In the genomic region with DNA sequence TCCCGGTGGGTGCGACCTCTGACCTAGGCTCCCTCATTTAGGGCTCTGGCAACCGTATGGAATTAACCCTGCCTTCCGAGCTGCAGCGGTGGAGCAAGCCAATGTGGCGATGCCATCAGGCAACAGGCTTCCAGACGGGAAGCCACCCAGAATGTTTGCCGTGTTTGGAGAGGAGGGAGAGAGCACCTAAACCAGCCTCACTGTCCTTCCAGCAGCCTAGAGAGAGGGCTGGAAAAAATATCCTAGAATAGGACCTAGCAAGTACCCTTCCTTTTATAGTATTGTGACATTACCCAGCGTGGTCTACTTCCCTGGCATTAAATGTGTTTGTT, we compare ENCODE assay signal across 9 cellular contexts. TPM values are rescaled to one million over a fixed set of nuclear protein-coding genes. Genes with fewer than 3 reads are reported as not detected.
DNase-seq lines count a peak whose midpoint lies in the region; FAIRE-seq and TF ChIP-seq lines count a peak whose summit lies in the region.
"Had no signal": no experiment of that assay in that cellular context is flagged by ENCODE, and none has a peak within 500 bp of the region (broad histone marks: within the 10 kb centered on the region; RNA-seq: fewer than 3 reads in every experiment).

No MANE protein-coding gene starts in this region.

- no peaks in the 10 kb centered on the region for H3K36me3 Mint-ChIP-seq in IgD-negative memory B cell

- DNase-seq in AG09309 (ENCODE audit: low read depth): no peak
- DNase-seq in bronchial epithelial cell (ENCODE audit: low read depth): no peak
- no peak for DNase-seq in NCI-H2227 (lab: John Stamatoyannopoulos, UW; ENCODE audit: unreplicated experiment)
- no peak for DNase-seq in activated gamma-delta T cell (lab: John Stamatoyannopoulos, UW)
- DNase-seq in COLO668 (lab: John Stamatoyannopoulos, UW; ENCODE audit: unreplicated experiment): no peak
- no peak for DNase-seq in mesenteric fat pad (ENCODE audit: low spot score)

- no peak overlapping the region for H3K9ac ChIP-seq in mucosa of rectum (ENCODE audit: low read depth in 1 of 2, low read length in 2 of 2)

- H3K4me3 ChIP-seq in AG09309 (ENCODE audit: control insufficient read depth, low read depth, low read length): peak overlapping the region; percentile 72
- H3K4me3 ChIP-seq in bronchial epithelial cell (ENCODE audit: low read depth, low read length): peak overlapping the region; percentile 71
- peak overlapping the region; percentile 62 to 91 for H3K4me3 ChIP-seq in mucosa of rectum (ENCODE audit: low read length in 2 of 2)

- H3K4me3 Mint-ChIP-seq in IgD-negative memory B cell: peak overlapping the region; percentile 87 to 95 (median 92)

- peak overlapping the region in 2 of 3 donors; percentile 52 to 65 for H3K27ac Mint-ChIP-seq in IgD-negative memory B cell

- no peaks in the 10 kb centered on the region for H3K9me3 ChIP-seq in mucosa of rectum (ENCODE audit: control insufficient read depth in 2 of 2, low read length in 2 of 2)

- peaks cover 13 to 26% (median 25%) of the 10 kb centered on the region in 3 donors for H3K4me1 Mint-ChIP-seq in IgD-negative memory B cell

- no peaks in the 10 kb centered on the region for H3K27me3 ChIP-seq in bronchial epithelial cell (ENCODE audit: control insufficient read depth, insufficient read depth, low read length)
- no peaks in the 10 kb centered on the region for H3K27me3 ChIP-seq in mucosa of rectum (ENCODE audit: control insufficient read depth in 2 of 2, insufficient read depth in 2 of 2, low read length in 2 of 2)

- H3K9me3 Mint-ChIP-seq in IgD-negative memory B cell: peaks cover 0 to 3% (median 0%) of the 10 kb centered on the region in 3 donors

- H3K27me3 Mint-ChIP-seq in IgD-negative memory B cell: peaks cover 3% of the 10 kb centered on the region

- no peak for TF ChIP-seq CTCF in AG09309 (IDR thresholded peaks at IDR 0.05; ENCODE audit: control insufficient read depth, insufficient read depth, low read depth, low read length, missing control alignments)
- no peak for TF ChIP-seq CTCF in bronchial epithelial cell (IDR thresholded peaks at IDR 0.05; ENCODE audit: insufficient read depth, low read length, severe bottlenecking)

- FAIRE-seq in bronchial epithelial cell (lab: Jason Lieb, UNC): no peak
- FAIRE-seq: endometrium had no signal

- peak overlapping the region; percentile 52 to 86 for H3K27ac ChIP-seq in mucosa of rectum (ENCODE audit: low read depth in 2 of 2, low read length in 2 of 2)

- H3K36me3 ChIP-seq in bronchial epithelial cell (ENCODE audit: control insufficient read depth, insufficient read depth, low read length) (no peaks in the 10 kb centered on the region), mucosa of rectum (ENCODE audit: control insufficient read depth in 2 of 2, insufficient read depth in 2 of 2, low read length in 2 of 2) (no peaks in the 10 kb centered on the region)

- H3K4me1 ChIP-seq in mucosa of rectum (ENCODE audit: control insufficient read depth in 2 of 2, insufficient read depth in 2 of 2, low read length in 2 of 2): peaks cover 8 to 20% of the 10 kb centered on the region in 2 donors

RNA-seq across cellular contexts. Expression of a gene that starts 0.3 kb away (rescaled TPM):
- 0.99 TPM for polyA plus RNA-seq in IgD-negative memory B cell
- total RNA-seq in bronchial epithelial cell: 3.2 and 3.9 TPM in 2 replicates
- total RNA-seq in mesenteric fat pad: 13.0 TPM
